Comparison of ENCODE assay signal across 9 cellular contexts in the genomic region with DNA sequence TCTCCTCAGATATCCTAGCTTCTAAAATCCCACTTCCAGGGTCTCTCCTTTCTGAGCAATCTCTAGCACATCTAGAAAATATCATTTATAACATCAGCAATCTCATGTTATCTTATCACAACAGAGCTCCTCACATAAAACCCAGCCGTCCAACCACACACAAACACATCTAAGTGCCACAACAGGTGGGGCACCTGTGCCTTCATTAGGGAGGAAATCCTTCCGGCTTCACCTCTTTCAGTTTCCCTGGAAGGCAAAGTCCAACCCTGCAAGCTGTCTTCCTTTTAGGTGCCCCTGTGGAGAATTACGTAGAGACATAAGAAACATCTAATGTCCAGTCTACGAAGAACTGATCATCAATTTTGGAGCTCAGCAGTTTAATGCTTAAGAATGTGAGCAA. TPM values are rescaled to one million over a fixed set of nuclear protein-coding genes. Genes with fewer than 3 reads are reported as not detected.
DNase-seq lines count a peak whose midpoint lies in the region; ATAC-seq and TF ChIP-seq lines count a peak whose summit lies in the region.
"Had no signal": no experiment of that assay in that cellular context is flagged by ENCODE, and none has a peak within 500 bp of the region (broad histone marks: within the 10 kb centered on the region; RNA-seq: fewer than 3 reads in every experiment).

No MANE protein-coding gene starts in this region.

- peak overlapping the region; percentile 93 for H3K27ac ChIP-seq in foreskin keratinocyte

- no peaks in the 10 kb centered on the region for H3K27me3 Mint-ChIP-seq in T-helper 1 cell treated with Interleukin-12 subunit alpha and Interleukin-12 subunit beta and Interleukin-4 antibody, amounts not matched to agents 30 μg/mL and 1 μg/mL, for 36 hours (ENCODE audit: low read depth)
- no peaks in the 10 kb centered on the region for H3K27me3 Mint-ChIP-seq in WTC11 (ENCODE audit: low read depth)

- peak overlapping the region; percentile 99 for H3K4me3 ChIP-seq in skeletal muscle satellite cell (ENCODE audit: low read length)

- TF ChIP-seq CTCF in WTC11 (IDR thresholded peaks at IDR 0.05) (no peak), foreskin keratinocyte (conservative IDR thresholded peaks at IDR 0.05) (no peak)

- peak overlapping the region; percentile 98 for H3K4me3 Mint-ChIP-seq in T-helper 1 cell treated with Interleukin-12 subunit alpha and Interleukin-12 subunit beta and Interleukin-4 antibody, amounts not matched to agents 30 μg/mL and 1 μg/mL, for 36 hours
- H3K4me3 Mint-ChIP-seq in WTC11 = peak overlapping the region; percentile 99

- H3K4me1 ChIP-seq in foreskin keratinocyte = peaks cover 6% of the 10 kb centered on the region
- H3K4me1 ChIP-seq in skeletal muscle satellite cell (ENCODE audit: control insufficient read depth, insufficient read depth, low read length) = peaks cover 11% of the 10 kb centered on the region

- H3K9ac ChIP-seq in skeletal muscle satellite cell (ENCODE audit: low read depth, low read length) = peak overlapping the region; percentile 88

- H3K27me3 ChIP-seq in foreskin keratinocyte = no peaks in the 10 kb centered on the region
- no peaks in the 10 kb centered on the region for H3K27me3 ChIP-seq in skeletal muscle satellite cell (ENCODE audit: control insufficient read depth, insufficient read depth, low read length)

- peaks cover 50% of the 10 kb centered on the region for H3K4me1 Mint-ChIP-seq in T-helper 1 cell treated with Interleukin-12 subunit alpha and Interleukin-12 subunit beta and Interleukin-4 antibody, amounts not matched to agents 30 μg/mL and 1 μg/mL, for 36 hours (ENCODE audit: low read depth)
- H3K4me1 Mint-ChIP-seq in WTC11 = peaks cover 24% of the 10 kb centered on the region

- peak overlapping the region; percentile 87 for H3K4me2 ChIP-seq in skeletal muscle satellite cell (ENCODE audit: low read length)

- CTCF ChIA-PET in WTC11 (lab: Charles Lee) = interaction anchor here (2.0 kb wide), 1 partner anchor 60 kb away, joined by 8 read pairs; no protein-coding TSS in a partner anchor

- peaks cover 9% of the 10 kb centered on the region for H3K36me3 Mint-ChIP-seq in T-helper 1 cell treated with Interleukin-12 subunit alpha and Interleukin-12 subunit beta and Interleukin-4 antibody, amounts not matched to agents 30 μg/mL and 1 μg/mL, for 36 hours (ENCODE audit: low read depth)
- no peaks in the 10 kb centered on the region for H3K36me3 Mint-ChIP-seq in WTC11

- POLR2A ChIA-PET in WTC11 (lab: Charles Lee) = no interaction called here

- DNase-seq in T-helper 1 cell (no peak), WTC11 (ENCODE audit: low spot score) (no peak), foreskin keratinocyte (no peak), activated gamma-delta T cell treated with Interleukin-2 at 50 U/mL for 16 hours (no peak), cerebellum (ENCODE audit: low spot score) (no peak)
- DNase-seq in stimulated activated CD4-positive, alpha-beta T cell treated with anti-CD3 and anti-CD28 coated beads, Interleukin-4, amount 100 ng/mL, for 1 hour = no peak

- H3K36me3 ChIP-seq in skeletal muscle satellite cell (ENCODE audit: insufficient read depth, low read length) = peaks cover 7% of the 10 kb centered on the region

- H3K27ac Mint-ChIP-seq in T-helper 1 cell treated with Interleukin-12 subunit alpha and Interleukin-12 subunit beta and Interleukin-4 antibody, amounts not matched to agents 30 μg/mL and 1 μg/mL, for 36 hours = no peak overlapping the region
- peak overlapping the region; percentile 71; the same call in 1 of the 2 replicates for H3K27ac Mint-ChIP-seq in WTC11

- ATAC-seq in WTC11 (no peak), foreskin keratinocyte (no peak)

- no peaks in the 10 kb centered on the region for H3K9me3 Mint-ChIP-seq in T-helper 1 cell treated with Interleukin-12 subunit alpha and Interleukin-12 subunit beta and Interleukin-4 antibody, amounts not matched to agents 30 μg/mL and 1 μg/mL, for 36 hours
- H3K9me3 Mint-ChIP-seq in WTC11 = no peaks in the 10 kb centered on the region

- H3K9me3 ChIP-seq in skeletal muscle satellite cell (replicated peaks; ENCODE audit: low read length) = no peaks in the 10 kb centered on the region

TF ChIP-seq in WTC11, 78 proteins besides CTCF, POLR2A, EP300 and RAD21:
- TF ChIP-seq, protein P1, sequence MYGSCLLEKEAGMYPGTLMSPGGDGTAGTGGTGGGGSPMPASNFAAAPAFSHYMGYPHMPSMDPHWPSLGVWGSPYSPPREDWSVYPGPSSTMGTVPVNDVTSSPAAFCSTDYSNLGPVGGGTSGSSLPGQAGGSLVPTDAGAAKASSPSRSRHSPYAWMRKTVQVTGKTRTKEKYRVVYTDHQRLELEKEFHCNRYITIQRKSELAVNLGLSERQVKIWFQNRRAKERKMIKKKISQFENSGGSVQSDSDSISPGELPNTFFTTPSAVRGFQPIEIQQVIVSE (CRISPR knock-in tag; IDR thresholded peaks at IDR 0.05; ENCODE audit: borderline replicate concordance) = no peak
- TF ChIP-seq CREM (CRISPR knock-in tag; IDR thresholded peaks at IDR 0.05) = no peak

RNA-seq across cellular contexts. Expression of a gene that starts 1.6 kb away (rescaled TPM):
- total RNA-seq in WTC11 (2021) (57.7 to 59.1 TPM (median 58.0 TPM) in 3 replicates), foreskin keratinocyte (80.5 and 84.2 TPM in 2 replicates), cerebellum (45.0 TPM)
- 63.5 and 73.5 TPM in 2 replicates for polyA plus RNA-seq in foreskin keratinocyte
- 57.5 and 59.2 TPM in 2 replicates for total RNA-seq in skeletal muscle satellite cell (2012; rRNA removed)

RNA-seq across cellular contexts. Expression of a gene that starts 1.6 kb away (rescaled TPM):
- total RNA-seq in WTC11 (2021) (85.7 to 96.4 TPM (median 93.0 TPM) in 3 replicates), foreskin keratinocyte (63.3 and 66.8 TPM in 2 replicates), cerebellum (25.5 TPM)
- 71.8 and 78.1 TPM in 2 replicates for polyA plus RNA-seq in foreskin keratinocyte
- total RNA-seq in skeletal muscle satellite cell (2012; rRNA removed) = 55.5 and 61.1 TPM in 2 replicates

RNA-seq across cellular contexts. Expression of a gene that starts 51.7 kb away (rescaled TPM):
- total RNA-seq in WTC11 (2021) (0.57 to 0.92 TPM (median 0.81 TPM) in 3 replicates), foreskin keratinocyte (not detected in 2 replicates), cerebellum (17.1 TPM)
- polyA plus RNA-seq in foreskin keratinocyte = not detected in 2 replicates
- 23.8 and 88.9 TPM in 2 replicates for total RNA-seq in skeletal muscle satellite cell (2012; rRNA removed)
- total RNA-seq: A172 had no signal
